11 cellular contexts compared by ENCODE assay signal in genomic region chr17:32482568-32483320, GRCh38. TPM values are rescaled to one million over a fixed set of nuclear protein-coding genes. Genes with fewer than 3 reads are reported as not detected.
DNase-seq lines count a peak whose midpoint lies in the region; ATAC-seq, FAIRE-seq and TF ChIP-seq lines count a peak whose summit lies in the region.
"Had no signal": no experiment of that assay in that cellular context is flagged by ENCODE, and none has a peak within 500 bp of the region (broad histone marks: within the 10 kb centered on the region; RNA-seq: fewer than 3 reads in every experiment).

No MANE protein-coding gene starts in this region.

- H3K4me1 ChIP-seq in GM12878 (ENCODE audit: control insufficient read depth, insufficient read depth, low read length) (peaks cover 4% of the 10 kb centered on the region; the same call in 1 of the 2 replicates), left lung (peaks cover 6 to 11% of the 10 kb centered on the region in 2 donors)

- BruUV-seq in GM12878 (replicated peaks; lab: Mats Ljungman, UMichigan): no TSS peak

- RAD21 ChIA-PET in GM12878 (lab: Charles Lee; ENCODE audit: unreplicated experiment): interaction anchor here (0.8 to 16.4 kb wide), 19 partner anchors 20 to 516 kb away, joined by 3 to 543 read pairs (median 4); partner anchors contain the start of gene MYO1D

- TF ChIP-seq POLR2A in GM12878 (IDR thresholded peaks at IDR 0.05; ENCODE audit: low read depth, low read length): no peak

- peak; percentile 31 for FAIRE-seq in GM12878 (lab: Jason Lieb, UNC)
- FAIRE-seq: H54 had no signal

- no peak for DNase-seq in stimulated activated naive CD8-positive, alpha-beta T cell treated with anti-CD3 and anti-CD28 coated beads, Interleukin-15, Interleukin-2, amounts not matched to agents 100 U/mL and 50 U/mL, for 24 hours
- DNase-seq in GM12878 (ENCODE audit: low read depth, low spot score) (no peak), naive B cell (no peak), NCI-H1105 treated with DMSO at 0.1 percent for 48 hours (lab: John Stamatoyannopoulos, UW) (no peak), NCI-H2029 treated with DMSO at 0.1 percent for 48 hours (lab: John Stamatoyannopoulos, UW) (no peak), RKO (ENCODE audit: low spot score) (no peak), left lung (no peak)
- DNase-seq: stimulated activated CD4-positive, alpha-beta T cell treated with anti-CD3 and anti-CD28 coated beads, Interleukin-12 subunit alpha, Interleukin-12 subunit beta, amount 100 ng/mL, for 4 hours had no signal

- H3K79me2 ChIP-seq in GM12878 (ENCODE audit: control insufficient read depth, insufficient read depth, low read length): peaks cover 4% of the 10 kb centered on the region

- H3K4me3 ChIP-seq in GM12878 (no peak overlapping the region), left lung (no peak overlapping the region)
- H3K4me3 ChIP-seq: PC-9 had no signal

- no peak for TF ChIP-seq EP300 in GM12878 (IDR thresholded peaks at IDR 0.05; ENCODE audit: borderline replicate concordance in 1 of 2, control insufficient read depth in 1 of 2, low read depth in 2 of 2, low read length in 2 of 2)

- CTCF ChIA-PET in GM12878 (lab: Yijun Ruan, JAX): interaction anchor here (0.6 to 9.5 kb wide), 33 partner anchors 9 to 516 kb away, joined by 3 to 132 read pairs (median 8); partner anchors contain the start of genes MYO1D and PSMD11

- H2AFZ ChIP-seq in GM12878 (ENCODE audit: control insufficient read depth, low read depth, low read length): no peak overlapping the region
- H2AFZ ChIP-seq: PC-9 had no signal

- WGBS in GM12878 (ENCODE audit: insufficient coverage, insufficient replicate concordance, low lambda C conversion rate, missing lambda C conversion rate): 49% methylated on average over 11 of the region's 11 CpGs

- no peak overlapping the region for H3K9ac ChIP-seq in GM12878 (ENCODE audit: control insufficient read depth, insufficient read depth, low read length)

- H3K4me2 ChIP-seq in GM12878 (ENCODE audit: control insufficient read depth, insufficient read depth): no peak overlapping the region
- H3K4me2 ChIP-seq: PC-9 had no signal

- H3K9me3 ChIP-seq in GM12878 (replicated peaks; ENCODE audit: control insufficient read depth, insufficient read depth, low read length) (no peaks in the 10 kb centered on the region), left lung (no peaks in the 10 kb centered on the region)

- in situ Hi-C loops in GM12878 (cut with MboI): no loop called here

- SMC1A ChIA-PET in GM12878 (lab: Charles Lee; ENCODE audit: uncharacterized antibody, unreplicated experiment): interaction anchor here (0.9 to 11.9 kb wide), 17 partner anchors 19 to 299 kb away, joined by 3 to 286 read pairs (median 12); no protein-coding TSS in a partner anchor

- H3K36me3 Mint-ChIP-seq in stimulated activated naive CD8-positive, alpha-beta T cell treated with anti-CD3 and anti-CD28 coated beads, Interleukin-15, Interleukin-2, amounts not matched to agents 100 ng/mL and 50 ng/mL, for 24 hours (ENCODE audit: low read depth): peaks cover 50% of the 10 kb centered on the region
- peaks cover 6 to 15% of the 10 kb centered on the region in 2 donors for H3K36me3 Mint-ChIP-seq in naive B cell

- H3K27ac ChIP-seq in GM12878 (ENCODE audit: control insufficient read depth, insufficient read depth) (no peak overlapping the region), left lung (peak overlapping the region in 1 of 2 donors; percentile 78)
- H3K27ac ChIP-seq: PC-9 had no signal

- H4K20me1 ChIP-seq in GM12878 (ENCODE audit: control insufficient read depth, insufficient read depth): no peaks in the 10 kb centered on the region

- no peaks in the 10 kb centered on the region for H3K9me3 Mint-ChIP-seq in stimulated activated naive CD8-positive, alpha-beta T cell treated with anti-CD3 and anti-CD28 coated beads, Interleukin-15, Interleukin-2, amounts not matched to agents 100 ng/mL and 50 ng/mL, for 24 hours
- no peaks in the 10 kb centered on the region for H3K9me3 Mint-ChIP-seq in naive B cell

- H3K4me1 Mint-ChIP-seq in stimulated activated naive CD8-positive, alpha-beta T cell treated with anti-CD3 and anti-CD28 coated beads, Interleukin-15, Interleukin-2, amounts not matched to agents 100 ng/mL and 50 ng/mL, for 24 hours (ENCODE audit: low read depth): peaks cover 7% of the 10 kb centered on the region
- peaks cover 7 to 25% (median 22%) of the 10 kb centered on the region in 3 donors for H3K4me1 Mint-ChIP-seq in naive B cell

- no peak for TF ChIP-seq CTCF in GM12878 (IDR thresholded peaks at IDR 0.05 in 2 of 3, conservative IDR thresholded peaks at IDR 0.05 in 1 of 3; ENCODE audit: control insufficient read depth in 2 of 3, extremely low read depth in 1 of 3, insufficient read depth in 1 of 3, low read depth in 3 of 3, low read length in 3 of 3)
- no peak for TF ChIP-seq CTCF in left lung (IDR thresholded peaks at IDR 0.05)

- no peak overlapping the region for H3K4me3 Mint-ChIP-seq in stimulated activated naive CD8-positive, alpha-beta T cell treated with anti-CD3 and anti-CD28 coated beads, Interleukin-15, Interleukin-2, amounts not matched to agents 100 ng/mL and 50 ng/mL, for 24 hours
- no peak overlapping the region for H3K4me3 Mint-ChIP-seq in naive B cell

- peak overlapping the region; percentile 76 for H3K27ac Mint-ChIP-seq in stimulated activated naive CD8-positive, alpha-beta T cell treated with anti-CD3 and anti-CD28 coated beads, Interleukin-15, Interleukin-2, amounts not matched to agents 100 ng/mL and 50 ng/mL, for 24 hours
- H3K27ac Mint-ChIP-seq in naive B cell: peak overlapping the region in 5 of 6 donors; percentile 10 to 70 (median 63)

- POLR2A ChIA-PET in GM12878 (lab: Charles Lee): interaction anchor here (1.0 to 2.1 kb wide), 3 partner anchors 19 to 125 kb away, joined by 3 to 7 read pairs (median 3); no protein-coding TSS in a partner anchor

- intact Hi-C loops in GM12878 (cut with micrococcal nuclease; ENCODE audit: unreplicated experiment): loop anchor here (1.0 to 5.0 kb wide), 4 partner anchors 127 to 395 kb away; partner anchors contain the start of gene MYO1D
- intact Hi-C loops in left lung (cut with DNase I): loop anchor here in 1 of 2 donors (10.0 kb wide), 1 partner anchor 272 kb away; no protein-coding TSS in a partner anchor

- no peak for TF ChIP-seq RAD21 in GM12878 (IDR thresholded peaks at IDR 0.05; ENCODE audit: insufficient read depth, low read depth, low read length)

- H3K27me3 ChIP-seq in GM12878 (replicated peaks in 1 of 2; ENCODE audit: control insufficient read depth in 2 of 2, insufficient read depth in 2 of 2, low read length in 1 of 2) (no peaks in the 10 kb centered on the region), left lung (peaks cover 0 to 10% of the 10 kb centered on the region in 2 donors)

- H3K36me3 ChIP-seq in GM12878 (ENCODE audit: control insufficient read depth in 2 of 2, insufficient read depth in 2 of 2, low read length in 1 of 2): peaks cover 23 to 26% of the 10 kb centered on the region in 2 experiments
- peaks cover 0 to 59% of the 10 kb centered on the region in 2 donors for H3K36me3 ChIP-seq in left lung

- ATAC-seq in stimulated activated naive CD8-positive, alpha-beta T cell treated with anti-CD3 and anti-CD28 coated beads, Interleukin-15, Interleukin-2, amounts not matched to agents 100 U/mL and 50 U/mL, for 24 hours: no peak
- no peak for ATAC-seq in GM12878
- ATAC-seq in naive B cell (ENCODE audit: low read depth in 2 of 2): no peak
- ATAC-seq in left lung: no peak

- no peaks in the 10 kb centered on the region for H3K27me3 Mint-ChIP-seq in stimulated activated naive CD8-positive, alpha-beta T cell treated with anti-CD3 and anti-CD28 coated beads, Interleukin-15, Interleukin-2, amounts not matched to agents 100 ng/mL and 50 ng/mL, for 24 hours
- no peaks in the 10 kb centered on the region for H3K27me3 Mint-ChIP-seq in naive B cell

RNA-seq across cellular contexts. Expression of gene CDK5R1, which starts 4.0 kb away (rescaled TPM):
- 67.1 and 71.0 TPM in 2 replicates for total RNA-seq in GM12878 (2013; cell fraction: nucleolus; rRNA removed)
- total RNA-seq in GM12878 (2014; rRNA removed): 17.5 and 17.8 TPM in 2 replicates
- 11.4 and 11.9 TPM in 2 replicates for total RNA-seq in GM12878 (2014; rRNA removed; fragmentation: Illumina TruSeq; extraction: Trizol)
- 26.7 and 27.3 TPM in 2 replicates for total RNA-seq in GM12878 (2021)
- polyA plus RNA-seq in GM12878 (2011; ENCODE audit: low read depth): 9.5 TPM
- 28.3 and 37.5 TPM in 2 replicates for polyA plus RNA-seq in GM12878 (2011; rRNA removed)
- 29.2 and 33.4 TPM in 2 replicates for polyA plus RNA-seq in GM12878 (2011; cell fraction: cytosol; rRNA removed)
- polyA plus RNA-seq in GM12878 (2011; cell fraction: nucleus; rRNA removed): 72.0 and 77.8 TPM in 2 replicates
- 15.5 and 24.1 TPM in 2 replicates for polyA plus RNA-seq in GM12878 (2012)
- polyA plus RNA-seq in GM12878 (2014; fragmentation: Illumina TruSeq; extraction: Trizol): 10.9 and 12.9 TPM in 2 replicates
- 1 to 10 TPM; 1.1 to 2.4 TPM for polyA plus RNA-seq in GM12878 (2014; fragmentation: Nextera tagmentation; extraction: Ambion mirVana)
- 14.2 and 14.5 TPM in 2 replicates for polyA plus RNA-seq in GM12878 (2014; rRNA removed)
- polyA plus RNA-seq in GM12878 (2016; fragmentation: Nextera tagmentation; extraction: Ambion mirVana): 1 to 10 TPM; 5.3 to 6.4 TPM
- polyA minus RNA-seq in GM12878 (2011; rRNA and poly(A)+ RNA removed): 19.8 and 36.6 TPM in 2 replicates
- polyA minus RNA-seq in GM12878 (2011; cell fraction: cytosol; rRNA and poly(A)+ RNA removed): 25.1 and 31.9 TPM in 2 replicates
- polyA minus RNA-seq in GM12878 (2011; cell fraction: nucleus; rRNA and poly(A)+ RNA removed): 35.2 and 48.9 TPM in 2 replicates
- polyA plus RNA-seq in naive B cell (ENCODE audit: low read depth in 6 of 6): 10 to 100 TPM in 1 of 6 donors, 1 to 10 TPM in 5; 2.7 to 11.5 (median 4.2) TPM
- 1 to 10 TPM; 1.3 to 1.5 TPM for total RNA-seq in left lung

RNA-seq across cellular contexts. Expression of gene PSMD11, which starts 38.4 kb away (rescaled TPM):
- total RNA-seq in GM12878 (2013; cell fraction: nucleolus; rRNA removed): 112 and 118 TPM in 2 replicates
- 83.1 and 84.1 TPM in 2 replicates for total RNA-seq in GM12878 (2014; rRNA removed)
- 85.3 and 91.4 TPM in 2 replicates for total RNA-seq in GM12878 (2014; rRNA removed; fragmentation: Illumina TruSeq; extraction: Trizol)
- total RNA-seq in GM12878 (2021): 112 and 118 TPM in 2 replicates
- polyA plus RNA-seq in GM12878 (2011; ENCODE audit: low read depth): 39.7 TPM
- polyA plus RNA-seq in GM12878 (2011; rRNA removed): 122 and 126 TPM in 2 replicates
- polyA plus RNA-seq in GM12878 (2011; cell fraction: cytosol; rRNA removed): 84.0 and 96.4 TPM in 2 replicates
- 61.0 and 62.2 TPM in 2 replicates for polyA plus RNA-seq in GM12878 (2011; cell fraction: nucleus; rRNA removed)
- 65.5 and 72.3 TPM in 2 replicates for polyA plus RNA-seq in GM12878 (2012)
- 90.3 and 96.8 TPM in 2 replicates for polyA plus RNA-seq in GM12878 (2014; fragmentation: Illumina TruSeq; extraction: Trizol)
- polyA plus RNA-seq in GM12878 (2014; fragmentation: Nextera tagmentation; extraction: Ambion mirVana): 100 to 1,000 TPM; 283 to 291 TPM
- 115 and 118 TPM in 2 replicates for polyA plus RNA-seq in GM12878 (2014; rRNA removed)
- polyA plus RNA-seq in GM12878 (2016; fragmentation: Nextera tagmentation; extraction: Ambion mirVana): 100 to 1,000 TPM; 304 to 319 TPM
- 147 and 184 TPM in 2 replicates for polyA minus RNA-seq in GM12878 (2011; rRNA and poly(A)+ RNA removed)
- polyA minus RNA-seq in GM12878 (2011; cell fraction: cytosol; rRNA and poly(A)+ RNA removed): 51.9 and 53.3 TPM in 2 replicates
- 39.7 and 59.7 TPM in 2 replicates for polyA minus RNA-seq in GM12878 (2011; cell fraction: nucleus; rRNA and poly(A)+ RNA removed)
- 100 to 1,000 TPM; 107 to 128 (median 111) TPM for polyA plus RNA-seq in naive B cell (ENCODE audit: low read depth in 6 of 6)
- total RNA-seq in left lung: 100 to 1,000 TPM in 1 of 2 donors, 10 to 100 TPM in 1; 67.4 to 115 TPM

Comparison
In these comparisons a context has a peak if more than half of its experiments do, and no peak if none do; other contexts are left out.
1. RNA of gene CDK5R1, which starts 4.0 kb away (total RNA-seq): 11.4 to 71.0 TPM in GM12878; 1.3 to 1.5 TPM in left lung; every median in the first group is over 4 times any median in the second.